Comparison of ENCODE assay signal across 2 cellular contexts in the genomic region with DNA sequence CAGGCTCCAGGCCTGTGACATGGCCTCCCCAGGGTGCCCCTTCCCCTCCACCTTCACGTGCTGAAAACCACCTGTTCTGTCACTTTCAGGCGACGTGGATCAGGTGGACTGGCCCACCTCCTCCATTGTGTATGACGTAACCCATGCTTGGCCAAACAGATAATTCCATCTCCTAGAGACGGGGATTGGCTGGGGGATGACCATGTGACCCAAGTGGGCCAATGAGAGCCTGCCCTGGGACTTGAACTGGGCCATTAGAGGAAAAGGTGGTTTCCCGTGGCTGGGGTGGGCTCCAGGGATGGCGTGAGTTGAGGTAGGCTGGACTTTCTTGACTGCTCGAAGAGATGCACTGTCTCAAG.
A peak's percentile ranks its signal among the peaks of the same experiment; 100 is the strongest.
TF ChIP-seq lines count a peak whose summit lies in the region.

No MANE protein-coding gene starts in this region.

TF ChIP-seq in Ishikawa, 13 proteins besides CTCF, POLR2A, EP300 and RAD21:
- TF ChIP-seq, protein P1, sequence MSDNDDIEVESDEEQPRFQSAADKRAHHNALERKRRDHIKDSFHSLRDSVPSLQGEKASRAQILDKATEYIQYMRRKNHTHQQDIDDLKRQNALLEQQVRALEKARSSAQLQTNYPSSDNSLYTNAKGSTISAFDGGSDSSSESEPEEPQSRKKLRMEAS (IDR thresholded peaks at IDR 0.05) = no peak
- TF ChIP-seq, protein P2, sequence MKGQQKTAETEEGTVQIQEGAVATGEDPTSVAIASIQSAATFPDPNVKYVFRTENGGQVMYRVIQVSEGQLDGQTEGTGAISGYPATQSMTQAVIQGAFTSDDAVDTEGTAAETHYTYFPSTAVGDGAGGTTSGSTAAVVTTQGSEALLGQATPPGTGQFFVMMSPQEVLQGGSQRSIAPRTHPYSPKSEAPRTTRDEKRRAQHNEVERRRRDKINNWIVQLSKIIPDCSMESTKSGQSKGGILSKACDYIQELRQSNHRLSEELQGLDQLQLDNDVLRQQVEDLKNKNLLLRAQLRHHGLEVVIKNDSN (IDR thresholded peaks at IDR 0.05) = peak; percentile 78

TF ChIP-seq in H1, 55 proteins besides CTCF, POLR2A, EP300 and RAD21:
- TF ChIP-seq, protein P3, sequence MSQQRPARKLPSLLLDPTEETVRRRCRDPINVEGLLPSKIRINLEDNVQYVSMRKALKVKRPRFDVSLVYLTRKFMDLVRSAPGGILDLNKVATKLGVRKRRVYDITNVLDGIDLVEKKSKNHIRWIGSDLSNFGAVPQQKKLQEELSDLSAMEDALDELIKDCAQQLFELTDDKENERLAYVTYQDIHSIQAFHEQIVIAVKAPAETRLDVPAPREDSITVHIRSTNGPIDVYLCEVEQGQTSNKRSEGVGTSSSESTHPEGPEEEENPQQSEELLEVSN (IDR thresholded peaks at IDR 0.05) = no peak
- TF ChIP-seq, protein P4, sequence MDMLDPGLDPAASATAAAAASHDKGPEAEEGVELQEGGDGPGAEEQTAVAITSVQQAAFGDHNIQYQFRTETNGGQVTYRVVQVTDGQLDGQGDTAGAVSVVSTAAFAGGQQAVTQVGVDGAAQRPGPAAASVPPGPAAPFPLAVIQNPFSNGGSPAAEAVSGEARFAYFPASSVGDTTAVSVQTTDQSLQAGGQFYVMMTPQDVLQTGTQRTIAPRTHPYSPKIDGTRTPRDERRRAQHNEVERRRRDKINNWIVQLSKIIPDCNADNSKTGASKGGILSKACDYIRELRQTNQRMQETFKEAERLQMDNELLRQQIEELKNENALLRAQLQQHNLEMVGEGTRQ (IDR thresholded peaks at IDR 0.05; ENCODE audit: low read length) = peak; percentile 61
- TF ChIP-seq RNF2 (IDR thresholded peaks at IDR 0.05; ENCODE audit: borderline replicate concordance, low read depth, low read length, missing control alignments, poor library complexity, severe bottlenecking) (no peak), SUZ12 (IDR thresholded peaks at IDR 0.05; ENCODE audit: low read length) (no peak), SIX5 (IDR thresholded peaks at IDR 0.05; ENCODE audit: low read depth, low read length) (no peak), POU5F1 (IDR thresholded peaks at IDR 0.05; ENCODE audit: low read depth, low read length) (no peak), ZNF274 (IDR thresholded peaks at IDR 0.05; ENCODE audit: borderline replicate concordance, extremely low read depth, low read length) (no peak), ASH2L (IDR thresholded peaks at IDR 0.05; ENCODE audit: low read length) (no peak)
